10 cellular contexts compared by ENCODE assay signal in the genomic region with DNA sequence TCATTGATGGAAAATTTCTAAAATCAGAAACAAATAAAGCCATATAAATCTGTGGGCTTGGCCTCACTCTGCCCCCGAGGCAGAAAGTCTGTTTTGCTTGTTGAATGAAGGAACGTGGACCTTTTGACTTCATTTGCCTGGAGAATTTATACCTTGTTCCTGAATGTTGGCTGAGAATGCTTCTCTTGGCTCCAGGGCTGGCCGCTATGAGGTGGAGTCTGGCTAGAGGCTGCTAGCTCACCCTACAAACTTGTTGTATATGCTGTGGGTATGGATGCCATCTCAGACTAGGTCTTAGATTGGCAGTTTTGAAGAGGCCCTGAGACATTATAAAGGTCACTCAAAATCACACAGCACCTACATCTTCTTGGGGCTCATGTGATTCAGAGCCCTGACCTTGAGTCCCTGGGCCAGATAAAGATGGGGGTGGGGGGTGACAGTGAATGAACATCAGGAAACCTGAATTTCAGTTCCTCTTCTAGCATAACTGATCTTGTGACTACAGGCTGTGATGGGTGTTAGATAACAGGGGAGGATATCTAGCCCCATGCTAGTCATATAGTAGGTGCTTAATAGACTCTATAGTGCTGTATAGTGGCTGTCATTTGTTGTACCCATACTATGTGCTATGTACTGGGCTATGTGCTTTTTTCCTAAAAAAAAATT. TPM values are rescaled to one million over a fixed set of nuclear protein-coding genes. Genes with fewer than 3 reads are reported as not detected.
DNase-seq lines count a peak whose midpoint lies in the region; ATAC-seq and TF ChIP-seq lines count a peak whose summit lies in the region.
"Had no signal": no experiment of that assay in that cellular context is flagged by ENCODE, and none has a peak within 500 bp of the region (broad histone marks: within the 10 kb centered on the region; RNA-seq: fewer than 3 reads in every experiment).

No MANE protein-coding gene starts in this region.

- H3K36me3 Mint-ChIP-seq in nephron (ENCODE audit: low read depth) = no peaks in the 10 kb centered on the region
- H3K36me3 Mint-ChIP-seq in CD4-positive, alpha-beta memory T cell = peaks cover 3 to 7% of the 10 kb centered on the region in 2 donors

- no peak overlapping the region for H3K27ac ChIP-seq in CD4-positive, alpha-beta memory T cell (ENCODE audit: low read depth, low read length)

- no peaks in the 10 kb centered on the region for H3K9me3 Mint-ChIP-seq in nephron
- no peaks in the 10 kb centered on the region for H3K9me3 Mint-ChIP-seq in CD4-positive, alpha-beta memory T cell
- H3K9me3 Mint-ChIP-seq: central memory CD8-positive, alpha-beta T cell had no signal

- intact Hi-C loops in CD4-positive, alpha-beta memory T cell (cut with micrococcal nuclease) = no loop called here

- ATAC-seq in GM18870 (IDR thresholded peaks at IDR 0.05; ENCODE audit: unreplicated experiment) = peak; percentile 40
- ATAC-seq in HG02588 (IDR thresholded peaks at IDR 0.05; ENCODE audit: unreplicated experiment) = peak; percentile 38

- no peaks in the 10 kb centered on the region for H3K27me3 Mint-ChIP-seq in nephron (ENCODE audit: low read depth)
- no peaks in the 10 kb centered on the region for H3K27me3 Mint-ChIP-seq in CD4-positive, alpha-beta memory T cell
- H3K27me3 Mint-ChIP-seq: central memory CD8-positive, alpha-beta T cell had no signal

- peak; percentile 52 for DNase-seq in KBM-7
- no peak for DNase-seq in NCI-H526 treated with DMSO at 0.1 percent for 48 hours (lab: John Stamatoyannopoulos, UW)
- DNase-seq in activated effector memory CD4-positive, alpha-beta T cell treated with Interleukin-2 at 50 U/mL for 16 hours = no peak
- no peak for DNase-seq in CD4-positive, alpha-beta memory T cell
- no peak for DNase-seq in LoVo (ENCODE audit: low spot score)
- DNase-seq: activated CD4-positive, alpha-beta T cell treated with anti-CD3 and anti-CD28 coated beads, Interleukin-2, amount 50 U/mL, for 4 hours had no signal

- H3K36me3 ChIP-seq in CD4-positive, alpha-beta memory T cell (ENCODE audit: insufficient read depth, low read length) = no peaks in the 10 kb centered on the region

- in situ Hi-C loops in KBM-7 (cut with MboI; ENCODE audit: low pct_unique_long_range_greater_than_20kb, low sequenced_read_pairs) = no loop called here

- CTCF ChIA-PET in CD4-positive, alpha-beta memory T cell (lab: Charles Lee; ENCODE audit: partially characterized antibody) = no interaction called here

- peak overlapping the region in 2 of 3 experiments; percentile 19 to 57 for H3K4me3 Mint-ChIP-seq in nephron
- peak overlapping the region in 1 of 8 donors; percentile 20 for H3K4me3 Mint-ChIP-seq in CD4-positive, alpha-beta memory T cell
- H3K4me3 Mint-ChIP-seq: central memory CD8-positive, alpha-beta T cell had no signal

- POLR2A ChIA-PET in CD4-positive, alpha-beta memory T cell (lab: Charles Lee; ENCODE audit: partially characterized antibody) = no interaction called here

- no peak overlapping the region for H3K4me3 ChIP-seq in CD4-positive, alpha-beta memory T cell (ENCODE audit: low read length in 2 of 2)

- H3K4me1 Mint-ChIP-seq in nephron = peaks cover 8% of the 10 kb centered on the region
- H3K4me1 Mint-ChIP-seq in CD4-positive, alpha-beta memory T cell = peaks cover 17 to 52% (median 31%) of the 10 kb centered on the region in 4 donors

- H3K27ac Mint-ChIP-seq in nephron = no peak overlapping the region
- H3K27ac Mint-ChIP-seq in CD4-positive, alpha-beta memory T cell = peak overlapping the region in 1 of 7 donors; percentile 8

- H3K27me3 ChIP-seq in CD4-positive, alpha-beta memory T cell (ENCODE audit: insufficient read depth, low read length) = no peaks in the 10 kb centered on the region

- TF ChIP-seq CTCF in nephron (IDR thresholded peaks at IDR 0.05; ENCODE audit: unreplicated experiment in 3 of 3) = no peak

- no peaks in the 10 kb centered on the region for H3K9me3 ChIP-seq in CD4-positive, alpha-beta memory T cell (ENCODE audit: control insufficient read depth in 1 of 2, low read length in 2 of 2)

- H3K4me1 ChIP-seq in CD4-positive, alpha-beta memory T cell (ENCODE audit: insufficient read depth, low read length) = peaks cover 29% of the 10 kb centered on the region

RNA-seq across cellular contexts. Expression of a gene that starts 2.8 kb away (rescaled TPM):
- total RNA-seq in CD4-positive, alpha-beta memory T cell = 10 to 100 TPM; 20.4 to 23.1 TPM
- 1 to 10 TPM; 4.3 to 5.6 TPM for polyA plus RNA-seq in CD4-positive, alpha-beta memory T cell

RNA-seq across cellular contexts. Expression of a gene that starts 31.9 kb away (rescaled TPM):
- 10 to 100 TPM; 93.5 to 93.9 TPM for total RNA-seq in CD4-positive, alpha-beta memory T cell
- polyA plus RNA-seq in CD4-positive, alpha-beta memory T cell = 10 to 100 TPM; 38.9 to 83.0 TPM

RNA-seq across cellular contexts. Expression of a gene that starts 47.8 kb away (rescaled TPM):
- not detected for total RNA-seq in CD4-positive, alpha-beta memory T cell
- polyA plus RNA-seq in CD4-positive, alpha-beta memory T cell = not detected
